In the genomic region with DNA sequence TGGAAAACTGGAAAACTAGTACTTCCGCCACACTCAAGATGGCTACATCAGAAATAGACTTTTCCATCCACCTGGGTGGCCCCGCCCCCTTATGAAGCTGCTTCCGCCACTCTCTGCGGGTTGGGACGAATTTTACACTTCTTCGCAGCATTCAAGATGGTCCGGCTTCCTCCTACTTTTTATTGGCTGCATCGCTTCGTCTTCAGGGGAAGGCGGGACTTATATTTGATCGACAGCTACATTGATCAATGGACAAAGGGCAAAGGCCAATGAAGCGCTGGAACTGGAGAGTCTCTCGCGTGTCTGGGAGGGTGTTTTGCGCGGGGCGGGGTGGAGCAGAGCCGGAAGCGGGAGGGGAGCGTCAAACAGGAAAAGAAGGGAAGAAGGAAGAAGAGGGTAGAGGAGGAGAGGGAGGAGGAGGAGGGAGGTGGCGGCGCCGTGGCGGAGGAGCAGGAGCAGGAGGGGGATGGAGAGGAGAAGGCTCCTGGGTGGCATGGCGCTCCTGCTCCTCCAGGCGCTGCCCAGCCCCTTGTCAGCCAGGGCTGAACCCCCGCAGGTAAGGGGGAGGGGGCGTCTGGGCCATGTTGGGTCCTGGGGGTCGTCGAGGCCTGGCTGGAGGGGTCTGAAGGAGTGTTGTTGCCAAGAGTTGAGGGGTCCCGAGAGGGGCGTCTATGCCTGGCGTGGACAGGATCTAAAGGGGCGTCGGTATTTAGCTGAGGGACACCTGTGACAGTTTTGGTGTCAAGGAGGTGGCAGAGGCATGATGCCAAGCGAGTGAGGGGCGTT, we compare ENCODE assay signal across 8 cellular contexts. TPM values are rescaled to one million over a fixed set of nuclear protein-coding genes. Genes with fewer than 3 reads are reported as not detected.
A peak's percentile ranks its signal among the peaks of the same experiment; 100 is the strongest.
DNase-seq lines count a peak whose midpoint lies in the region; TF ChIP-seq lines count a peak whose summit lies in the region.

A gene (plus strand): TSS at position 361 of the 786 bp plus-strand sequence. CDS start 106 bp downstream, at position 467.

- H3K4me3 ChIP-seq in neuron (ENCODE audit: low read length) (peak within 1 kb of the TSS; percentile 81), subcutaneous abdominal adipose tissue (ENCODE audit: low read depth in 1 of 5, low read length in 5 of 5) (peak within 1 kb of the TSS; percentile 85 to 100 (median 98))

- POLR2A ChIA-PET in HEK293T (lab: Yijun Ruan, JAX), result interaction anchor here (0.5 to 1.4 kb wide), 5 partner anchors 12 to 125 kb away, joined by 3 read pairs; a partner anchor contains a TSS

- peak within 1 kb of the TSS; percentile 81 for H2AFZ ChIP-seq in neuron (ENCODE audit: low read depth, low read length)

- in situ Hi-C loops in SK-MEL-5 (cut with HindIII; ENCODE audit: low pct_unique_long_range_greater_than_20kb, low sequenced_read_pairs), result no loop called here

- H3K36me3 ChIP-seq in neuron (ENCODE audit: insufficient read depth, low read length) (no peaks in the 10 kb centered on the region), subcutaneous abdominal adipose tissue (ENCODE audit: control insufficient read depth in 5 of 5, insufficient read depth in 5 of 5, low read length in 5 of 5) (no peaks in the 10 kb centered on the region)

- H3K9ac ChIP-seq in subcutaneous abdominal adipose tissue (ENCODE audit: low read length in 5 of 5), result peak within 1 kb of the TSS; percentile 57 to 99 (median 97)

- H3K4me1 ChIP-seq in neuron (ENCODE audit: insufficient read depth, low read length) (peaks cover 11% of the 10 kb centered on the region), subcutaneous abdominal adipose tissue (ENCODE audit: control insufficient read depth in 5 of 5, insufficient read depth in 5 of 5, low read length in 5 of 5) (peaks cover 0 to 42% (median 36%) of the 10 kb centered on the region in 5 donors)

- peak within 1 kb of the TSS; percentile 93 for H3K27ac ChIP-seq in subcutaneous abdominal adipose tissue (ENCODE audit: low read depth, low read length)

- H3K27me3 ChIP-seq in neuron (ENCODE audit: insufficient read depth, low read length), result no peaks in the 10 kb centered on the region
- no peaks in the 10 kb centered on the region for H3K27me3 ChIP-seq in subcutaneous abdominal adipose tissue (ENCODE audit: control insufficient read depth in 5 of 5, insufficient read depth in 4 of 5, low read length in 5 of 5)

- DNase-seq in GM03348 (ENCODE audit: low spot score) (peak; percentile 94), HEK293T (ENCODE audit: extremely low spot score) (peak; percentile 97), MV-4-11 (lab: John Stamatoyannopoulos, UW) (peak; percentile 100), SK-MEL-5 (ENCODE audit: low read depth, low spot score) (peak; percentile 99), foreskin melanocyte (peak; percentile 100)
- DNase-seq in activated naive CD4-positive, alpha-beta T cell treated with Interleukin-2 at 50 U/mL for 16 hours, result peak; percentile 95

- CTCF ChIA-PET in HEK293T (lab: Yijun Ruan, JAX), result no interaction called here

- H3K9me3 ChIP-seq in neuron (ENCODE audit: low read length) (no peaks in the 10 kb centered on the region), subcutaneous abdominal adipose tissue (ENCODE audit: control insufficient read depth in 5 of 5, low read length in 5 of 5) (no peaks in the 10 kb centered on the region)

TF ChIP-seq in HEK293T, 16 proteins besides CTCF, POLR2A, EP300 and RAD21:
- TF ChIP-seq L3MBTL2 (conservative IDR thresholded peaks at IDR 0.05) (peak; percentile 89), FOXM1 (IDR thresholded peaks at IDR 0.05; ENCODE audit: borderline replicate concordance) (no peak), ELF4 (IDR thresholded peaks at IDR 0.05) (peak; percentile 99)
- TF ChIP-seq, protein P1, sequence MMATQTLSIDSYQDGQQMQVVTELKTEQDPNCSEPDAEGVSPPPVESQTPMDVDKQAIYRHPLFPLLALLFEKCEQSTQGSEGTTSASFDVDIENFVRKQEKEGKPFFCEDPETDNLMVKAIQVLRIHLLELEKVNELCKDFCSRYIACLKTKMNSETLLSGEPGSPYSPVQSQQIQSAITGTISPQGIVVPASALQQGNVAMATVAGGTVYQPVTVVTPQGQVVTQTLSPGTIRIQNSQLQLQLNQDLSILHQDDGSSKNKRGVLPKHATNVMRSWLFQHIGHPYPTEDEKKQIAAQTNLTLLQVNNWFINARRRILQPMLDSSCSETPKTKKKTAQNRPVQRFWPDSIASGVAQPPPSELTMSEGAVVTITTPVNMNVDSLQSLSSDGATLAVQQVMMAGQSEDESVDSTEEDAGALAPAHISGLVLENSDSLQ (IDR thresholded peaks at IDR 0.05), result peak; percentile 100

RNA-seq across cellular contexts. Expression of the gene that starts here (rescaled TPM):
- total RNA-seq in SK-MEL-5 (2014; rRNA removed; shearing (Covaris generic)), result 12.8 TPM in 2 replicates
- polyA plus RNA-seq in SK-MEL-5 (2015; cell fraction: cytosol; rRNA removed), result 25.1 and 33.4 TPM in 2 replicates
- 9.9 and 12.3 TPM in 2 replicates for polyA plus RNA-seq in SK-MEL-5 (2015; cell fraction: nucleus; rRNA removed)

Comparison
In these comparisons a context has a peak if more than half of its experiments do, and no peak if none do; other contexts are left out.
1. Peak in every context shown above with its lines: DNase-seq, H3K4me3 ChIP-seq and H3K27ac ChIP-seq.